ENCODE assay signal across 23 cellular contexts in genomic region chr3:132637590-132637989, GRCh38. TPM values are rescaled to one million over a fixed set of nuclear protein-coding genes. Genes with fewer than 3 reads are reported as not detected.
DNase-seq lines count a peak whose midpoint lies in the region; ATAC-seq, FAIRE-seq and TF ChIP-seq lines count a peak whose summit lies in the region.
"Had no signal": no experiment of that assay in that cellular context is flagged by ENCODE, and none has a peak within 500 bp of the region (broad histone marks: within the 10 kb centered on the region; RNA-seq: fewer than 3 reads in every experiment).

No MANE protein-coding gene starts in this region.

- intact Hi-C loops in PC-9 (cut with micrococcal nuclease; ENCODE audit: unreplicated experiment): no loop called here

- no peak for ATAC-seq in GM18519 (IDR thresholded peaks at IDR 0.05; ENCODE audit: low FRiP score, unreplicated experiment)
- ATAC-seq: left lobe of liver, mucosa of descending colon, Panc1 had no signal

- FAIRE-seq in endometrium (lab: Jason Lieb, UNC): peak; percentile 96
- FAIRE-seq in keratinocyte (lab: Jason Lieb, UNC): peak; percentile 48

- H3F3A ChIP-seq in PC-9 (ENCODE audit: insufficient read depth, low read depth): no peaks in the 10 kb centered on the region

- no peaks in the 10 kb centered on the region for H3K36me3 ChIP-seq in PC-9 (ENCODE audit: low read depth)
- no peaks in the 10 kb centered on the region for H3K36me3 ChIP-seq in keratinocyte (ENCODE audit: control insufficient read depth in 2 of 2, extremely low read depth in 1 of 2, insufficient read depth in 2 of 2, low read length in 2 of 2)

- POLR2A ChIA-PET in PC-9 (lab: Charles Lee; ENCODE audit: unreplicated experiment): no interaction called here

- no peak for TF ChIP-seq CTCF in PC-9 (conservative IDR thresholded peaks at IDR 0.05)
- TF ChIP-seq CTCF in keratinocyte (optimal IDR thresholded peaks at IDR 0.05 in 1 of 3, IDR thresholded peaks at IDR 0.05 in 1 of 3, conservative IDR thresholded peaks at IDR 0.05 in 1 of 3; ENCODE audit: extremely low read depth in 1 of 3, insufficient read depth in 2 of 3, low read length in 3 of 3): no peak

- dilution Hi-C loops in keratinocyte (cut with MboI; ENCODE audit: extremely low pct_ligation_motif_present, low sequenced_read_pairs): no loop called here

- H3K79me2 ChIP-seq in PC-9 (ENCODE audit: low read depth) (no peaks in the 10 kb centered on the region), keratinocyte (ENCODE audit: control insufficient read depth, insufficient read depth, low read length) (no peaks in the 10 kb centered on the region)

- H3K9ac ChIP-seq in keratinocyte (ENCODE audit: control insufficient read depth, extremely low read depth, insufficient read depth, low read length): peak overlapping the region; percentile 1

- H3K4me3 ChIP-seq in PC-9: no peak overlapping the region
- H3K4me3 ChIP-seq in keratinocyte (ENCODE audit: control insufficient read depth in 2 of 3, extremely low read depth in 1 of 3, insufficient read depth in 2 of 3, low read depth in 1 of 3, low read length in 3 of 3): peak overlapping the region in 1 of 3 experiments; percentile 3
- H3K4me3 ChIP-seq: coronary artery, mucosa of descending colon, sigmoid colon, thoracic aorta had no signal

- CTCF ChIA-PET in PC-9 (lab: Charles Lee): no interaction called here

- H3K27me3 ChIP-seq in PC-9 (ENCODE audit: insufficient read depth, low read depth): no peaks in the 10 kb centered on the region
- H3K27me3 ChIP-seq in keratinocyte (ENCODE audit: control insufficient read depth, extremely low read depth, insufficient read depth, low read length): no peaks in the 10 kb centered on the region
- H3K27me3 ChIP-seq: neutrophil, sigmoid colon had no signal

- H3K27ac ChIP-seq in PC-9 (0 out of 2 replicates have a peak overlapping the region, but pooled peaks have one; percentile 5), keratinocyte (ENCODE audit: control insufficient read depth, insufficient read depth, low read length) (peak overlapping the region; percentile 64)
- H3K27ac ChIP-seq: coronary artery, neutrophil, sigmoid colon had no signal

- H3K9me1 ChIP-seq in keratinocyte (ENCODE audit: control insufficient read depth, extremely low read depth, insufficient read depth, low read length): no peaks in the 10 kb centered on the region

- peak overlapping the region; percentile 2; the same call in 1 of the 2 replicates for H3K4me2 ChIP-seq in PC-9
- peak overlapping the region; percentile 67 for H3K4me2 ChIP-seq in keratinocyte (ENCODE audit: control insufficient read depth, extremely low read depth, insufficient read depth, low read depth, low read length)

- no peaks in the 10 kb centered on the region for H4K20me1 ChIP-seq in PC-9 (ENCODE audit: insufficient read depth)
- no peaks in the 10 kb centered on the region for H4K20me1 ChIP-seq in keratinocyte (ENCODE audit: control insufficient read depth, extremely low read depth, insufficient read depth, low read length)

- BruUV-seq in PC-9 (replicated peaks; lab: Mats Ljungman, UMichigan): no TSS peak

- DNase-seq in AG20443 (ENCODE audit: low spot score) (peak; percentile 48), PC-9 (peak in 1 of 2 experiments; percentile 33), keratinocyte (ENCODE audit: low read depth, low spot score) (no peak), globus pallidus (ENCODE audit: low spot score) (no peak), ureter (ENCODE audit: low spot score) (no peak)
- no peak for DNase-seq in activated CD4-positive, alpha-beta T cell treated with anti-CD3 and anti-CD28 coated beads for 4 hours
- DNase-seq: activated CD8-positive, alpha-beta memory T cell treated with anti-CD3 and anti-CD28 coated beads for 24 hours; activated effector memory CD4-positive, alpha-beta T cell treated with anti-CD3 and anti-CD28 coated beads, Interleukin-2, amount 50 U/mL, for 16 hours; amygdala; GF-D8; H9; mucosa of descending colon; NCI-H2029 treated with DMSO at 0.1 percent for 48 hours; NCI-H526; sigmoid colon; stimulated activated CD4-positive, alpha-beta T cell treated with anti-CD3 and anti-CD28 coated beads, Interleukin-4, amount 100 ng/mL, for 4 hours had no signal

- no peaks in the 10 kb centered on the region for H3K9me2 ChIP-seq in PC-9 (ENCODE audit: insufficient read depth)

- H3K4me1 ChIP-seq in PC-9 (replicated peaks; ENCODE audit: insufficient read depth): peaks cover 10% of the 10 kb centered on the region; the same call in 1 of the 2 replicates
- peaks cover 22% of the 10 kb centered on the region for H3K4me1 ChIP-seq in keratinocyte (ENCODE audit: control insufficient read depth, extremely low read depth, insufficient read depth, low read length)
- H3K4me1 ChIP-seq: sigmoid colon had no signal

- H2AFZ ChIP-seq in PC-9 (no peak overlapping the region), keratinocyte (ENCODE audit: control insufficient read depth, low read length) (no peak overlapping the region)

- no peaks in the 10 kb centered on the region for H3K9me3 ChIP-seq in PC-9 (ENCODE audit: insufficient read depth, low read depth)
- H3K9me3 ChIP-seq in keratinocyte (ENCODE audit: control insufficient read depth, low read depth, low read length): no peaks in the 10 kb centered on the region
- H3K9me3 ChIP-seq: mucosa of descending colon, neutrophil, sigmoid colon, thoracic aorta had no signal

RNA-seq across cellular contexts. Expression of gene ACAD11, which starts 22.0 kb away (rescaled TPM):
- total RNA-seq in PC-9 (2021): 13.2 and 18.5 TPM in 2 replicates
- polyA plus RNA-seq in keratinocyte: 15.4 to 32.1 TPM (median 28.4 TPM) in 3 replicates
- polyA plus RNA-seq in keratinocyte (2011; ENCODE audit: low read depth): 5.0 TPM
- 6.6 and 9.4 TPM in 2 replicates for polyA plus RNA-seq in keratinocyte (2011; cell fraction: cytosol; rRNA removed)
- 79.8 and 86.5 TPM in 2 replicates for polyA plus RNA-seq in keratinocyte (2011; cell fraction: nucleus; rRNA removed)
- 10.4 and 11.9 TPM in 2 replicates for polyA plus RNA-seq in keratinocyte (2012; ENCODE audit: low replicate concordance)
- 14.3 to 42.5 TPM (median 16.6 TPM) in 3 replicates for polyA minus RNA-seq in keratinocyte
- polyA minus RNA-seq in keratinocyte (2011; cell fraction: cytosol; rRNA and poly(A)+ RNA removed): 13.4 TPM
- 24.7 and 49.5 TPM in 2 replicates for polyA minus RNA-seq in keratinocyte (2011; cell fraction: nucleus; rRNA and poly(A)+ RNA removed)
- total RNA-seq in ureter: 23.5 TPM

RNA-seq across cellular contexts. Expression of gene UBA5, which starts 22.5 kb away (rescaled TPM):
- total RNA-seq in PC-9 (2021) (41.6 and 52.9 TPM in 2 replicates), ureter (49.1 TPM)
- polyA plus RNA-seq in keratinocyte: 22.5 to 48.0 TPM (median 25.4 TPM) in 3 replicates
- polyA plus RNA-seq in keratinocyte (2011; ENCODE audit: low read depth): 27.9 TPM
- polyA plus RNA-seq in keratinocyte (2011; cell fraction: cytosol; rRNA removed): 20.9 and 38.0 TPM in 2 replicates
- 25.8 and 42.3 TPM in 2 replicates for polyA plus RNA-seq in keratinocyte (2011; cell fraction: nucleus; rRNA removed)
- polyA plus RNA-seq in keratinocyte (2012; ENCODE audit: low replicate concordance): 20.0 and 28.2 TPM in 2 replicates
- polyA minus RNA-seq in keratinocyte: 4.9 to 22.4 TPM (median 10.6 TPM) in 3 replicates
- 37.8 TPM for polyA minus RNA-seq in keratinocyte (2011; cell fraction: cytosol; rRNA and poly(A)+ RNA removed)
- 27.1 and 34.6 TPM in 2 replicates for polyA minus RNA-seq in keratinocyte (2011; cell fraction: nucleus; rRNA and poly(A)+ RNA removed)

RNA-seq across cellular contexts. Expression of gene ACKR4, which starts 40.5 kb away (rescaled TPM):
- total RNA-seq in PC-9 (2021) (not detected in 2 replicates), ureter (10.4 TPM)
- polyA plus RNA-seq in keratinocyte: 0.14 to 0.67 TPM (median 0.57 TPM) in 3 replicates
- polyA plus RNA-seq in keratinocyte (2011; ENCODE audit: low read depth): 0.31 TPM
- polyA plus RNA-seq in keratinocyte (2011; cell fraction: cytosol; rRNA removed): 0.06 and 0.11 TPM in 2 replicates
- polyA plus RNA-seq in keratinocyte (2011; cell fraction: nucleus; rRNA removed): 0.08 and 0.29 TPM in 2 replicates
- polyA plus RNA-seq in keratinocyte (2012; ENCODE audit: low replicate concordance): 0.50 and 0.59 TPM in 2 replicates
- polyA minus RNA-seq in keratinocyte: 0.16 to 0.32 TPM in 2 of 3 replicates, not detected in the other
- not detected for polyA minus RNA-seq in keratinocyte (2011; cell fraction: cytosol; rRNA and poly(A)+ RNA removed)
- 0.47 TPM in 1 of 2 replicates, not detected in the other for polyA minus RNA-seq in keratinocyte (2011; cell fraction: nucleus; rRNA and poly(A)+ RNA removed)
- total RNA-seq: H9, left lobe of liver had no signal

Comparison
In these comparisons a context has a peak if more than half of its experiments do, and no peak if none do; other contexts are left out.
1. RNA of gene ACKR4, which starts 40.5 kb away (total RNA-seq): 10.4 TPM in ureter (single experiment); not detected in PC-9; every median in the first group is over 10 times any median in the second.